10 cellular contexts compared by ENCODE assay signal in genomic region chr15:41258706-41259471, GRCh38. TPM values are rescaled to one million over a fixed set of nuclear protein-coding genes. Genes with fewer than 3 reads are reported as not detected.
DNase-seq lines count a peak whose midpoint lies in the region; TF ChIP-seq lines count a peak whose summit lies in the region.
"Had no signal": no experiment of that assay in that cellular context is flagged by ENCODE, and none has a peak within 500 bp of the region (broad histone marks: within the 10 kb centered on the region; RNA-seq: fewer than 3 reads in every experiment).

No MANE protein-coding gene starts in this region.

- intact Hi-C loops in MCF 10A (cut with micrococcal nuclease), result no loop called here

- no TSS peak for BruUV-seq in MCF 10A (replicated peaks; lab: Mats Ljungman, UMichigan)

- peaks cover 5% of the 10 kb centered on the region for H3K36me3 Mint-ChIP-seq in IgD-negative memory B cell
- peaks cover 68% of the 10 kb centered on the region for H3K36me3 Mint-ChIP-seq in MCF 10A (ENCODE audit: insufficient read depth, unreplicated experiment)

- TF ChIP-seq CTCF in MCF 10A (IDR thresholded peaks at IDR 0.05; ENCODE audit: unreplicated experiment), result no peak

- H3K27me3 Mint-ChIP-seq in IgD-negative memory B cell (no peaks in the 10 kb centered on the region), MCF 10A (ENCODE audit: insufficient read depth, unreplicated experiment) (no peaks in the 10 kb centered on the region)

- H3K27ac Mint-ChIP-seq in IgD-negative memory B cell (peak overlapping the region; percentile 9 to 93 (median 21)), MCF 10A (ENCODE audit: low read depth, unreplicated experiment) (no peak overlapping the region)

- H3K4me1 Mint-ChIP-seq in IgD-negative memory B cell, result peaks cover 14 to 26% (median 19%) of the 10 kb centered on the region in 3 donors
- peaks cover 17% of the 10 kb centered on the region for H3K4me1 Mint-ChIP-seq in MCF 10A (ENCODE audit: insufficient read depth, unreplicated experiment)

- POLR2A ChIA-PET in MCF 10A (lab: Yijun Ruan, JAX), result interaction anchor here (0.7 to 2.6 kb wide), 8 partner anchors 10 to 29 kb away, joined by 3 to 11 read pairs (median 4); partner anchors contain the start of genes CHP1 and EXD1

- H3K9me3 Mint-ChIP-seq in IgD-negative memory B cell (no peaks in the 10 kb centered on the region), MCF 10A (ENCODE audit: unreplicated experiment) (no peaks in the 10 kb centered on the region)

- peak overlapping the region in 3 of 4 donors; percentile 23 to 81 (median 67) for H3K4me3 Mint-ChIP-seq in IgD-negative memory B cell
- H3K4me3 Mint-ChIP-seq in MCF 10A (ENCODE audit: unreplicated experiment), result no peak overlapping the region

- CTCF ChIA-PET in MCF 10A (lab: Yijun Ruan, JAX), result interaction anchor here (0.6 kb wide), 1 partner anchor 9 kb away, joined by 3 read pairs; no protein-coding TSS in a partner anchor

- peak; percentile 45 to 65 for DNase-seq in AML-193 (lab: John Stamatoyannopoulos, UW)
- peak; percentile 61 for DNase-seq in MCF 10A (ENCODE audit: unreplicated experiment)
- DNase-seq in medulla oblongata (ENCODE audit: extremely low spot score), result peak; percentile 39
- DNase-seq in NCI-H128 (lab: John Stamatoyannopoulos, UW; ENCODE audit: unreplicated experiment), result no peak
- no peak for DNase-seq in SHP77 (lab: John Stamatoyannopoulos, UW)
- DNase-seq in NCI-H446 (lab: John Stamatoyannopoulos, UW), result no peak
- DNase-seq in NCI-H2029 (lab: John Stamatoyannopoulos, UW), result no peak
- DNase-seq: stimulated activated CD4-positive, alpha-beta T cell treated with anti-CD3 and anti-CD28 coated beads, Interleukin-1b, Interleukin-23, amount 100 ng/mL, for 48 hours had no signal

RNA-seq across cellular contexts. Expression of gene CHP1, which starts 27.8 kb away (rescaled TPM):
- polyA plus RNA-seq in IgD-negative memory B cell, result 16.8 TPM
- total RNA-seq in MCF 10A (2022), result 70.4 and 91.1 TPM in 2 replicates

RNA-seq across cellular contexts. Expression of gene EXD1, which starts 28.3 kb away (rescaled TPM):
- polyA plus RNA-seq in IgD-negative memory B cell, result not detected
- total RNA-seq in MCF 10A (2022), result 0.12 and 0.37 TPM in 2 replicates
- total RNA-seq: glomerular endothelial cell had no signal

Comparison
In these comparisons a context has a peak if more than half of its experiments do, and no peak if none do; other contexts are left out.
1. DNase-seq: peak in AML-193 (2 of 2), MCF 10A (single experiment) and medulla oblongata (single experiment); none in NCI-H128 (single experiment), SHP77 (0 of 2), NCI-H446 (0 of 2) and NCI-H2029 (single experiment).